13 cellular contexts compared by ENCODE assay signal in genomic region chr11:130945945-130946344, GRCh38. TPM values are rescaled to one million over a fixed set of nuclear protein-coding genes. Genes with fewer than 3 reads are reported as not detected.
DNase-seq lines count a peak whose midpoint lies in the region; ATAC-seq and TF ChIP-seq lines count a peak whose summit lies in the region.
"Had no signal": no experiment of that assay in that cellular context is flagged by ENCODE, and none has a peak within 500 bp of the region (broad histone marks: within the 10 kb centered on the region; RNA-seq: fewer than 3 reads in every experiment).

No MANE protein-coding gene starts in this region.

- H3K4me3 ChIP-seq in right lobe of liver = no peak overlapping the region
- H3K4me3 ChIP-seq: stomach had no signal

- 46% methylated on average over 7 of the region's 7 CpGs for WGBS in right lobe of liver (ENCODE audit: insufficient coverage, low coverage, low lambda C conversion rate, missing lambda C conversion rate)

- ATAC-seq in HG03469 (IDR thresholded peaks at IDR 0.05; ENCODE audit: unreplicated experiment) (no peak), right lobe of liver (no peak)

- H3K4me1 Mint-ChIP-seq in T-helper 2 cell treated with Interferon-gamma antibody and Interleukin-4, amounts not matched to agents 5 μg/mL and 100 μg/mL, for 36 hours (ENCODE audit: low read depth) = peaks cover 8% of the 10 kb centered on the region
- H3K4me1 Mint-ChIP-seq: memory B cell had no signal

- no peaks in the 10 kb centered on the region for H3K4me1 ChIP-seq in right lobe of liver
- H3K4me1 ChIP-seq: stomach had no signal

- H3K27me3 Mint-ChIP-seq in T-helper 2 cell treated with Interferon-gamma antibody and Interleukin-4, amounts not matched to agents 5 μg/mL and 100 μg/mL, for 36 hours (ENCODE audit: low read depth) = peaks cover 3% of the 10 kb centered on the region
- H3K27me3 Mint-ChIP-seq: CD4-positive, CD25-positive, alpha-beta regulatory T cell had no signal

- no peak overlapping the region for H3K27ac Mint-ChIP-seq in T-helper 2 cell treated with Interferon-gamma antibody and Interleukin-4, amounts not matched to agents 5 μg/mL and 100 μg/mL, for 36 hours
- H3K27ac Mint-ChIP-seq: CD4-positive, CD25-positive, alpha-beta regulatory T cell; memory B cell had no signal

- H3K27ac ChIP-seq in right lobe of liver = no peak overlapping the region
- H3K27ac ChIP-seq: stomach had no signal

- no peak for TF ChIP-seq POLR2A in right lobe of liver (IDR thresholded peaks at IDR 0.05)

- H3K4me3 Mint-ChIP-seq in T-helper 2 cell treated with Interferon-gamma antibody and Interleukin-4, amounts not matched to agents 5 μg/mL and 100 μg/mL, for 36 hours = no peak overlapping the region
- H3K4me3 Mint-ChIP-seq: CD4-positive, CD25-positive, alpha-beta regulatory T cell; memory B cell had no signal

- no peaks in the 10 kb centered on the region for H3K9me3 ChIP-seq in right lobe of liver
- H3K9me3 ChIP-seq: stomach had no signal

- intact Hi-C loops in right lobe of liver (cut with DNase I) = no loop called here

- H3K27me3 ChIP-seq in right lobe of liver = no peaks in the 10 kb centered on the region
- H3K27me3 ChIP-seq: stomach had no signal

- H3K36me3 Mint-ChIP-seq in T-helper 2 cell treated with Interferon-gamma antibody and Interleukin-4, amounts not matched to agents 5 μg/mL and 100 μg/mL, for 36 hours (ENCODE audit: low read depth) = no peaks in the 10 kb centered on the region
- H3K36me3 Mint-ChIP-seq: CD4-positive, CD25-positive, alpha-beta regulatory T cell; memory B cell had no signal

- TF ChIP-seq CTCF in AG09319 (IDR thresholded peaks at IDR 0.05; ENCODE audit: low read depth, low read length) = no peak
- TF ChIP-seq CTCF in right lobe of liver (IDR thresholded peaks at IDR 0.05) = no peak

- no peaks in the 10 kb centered on the region for H3K9me3 Mint-ChIP-seq in T-helper 2 cell treated with Interferon-gamma antibody and Interleukin-4, amounts not matched to agents 5 μg/mL and 100 μg/mL, for 36 hours

- peak; percentile 52 for DNase-seq in AG09319 (ENCODE audit: extremely low read depth, low read depth)
- DNase-seq in SW480 (ENCODE audit: low spot score) = peak; percentile 28
- DNase-seq in fibroblast of the conjunctiva (ENCODE audit: low read depth) = peak; percentile 37
- peak; percentile 64 for DNase-seq in non-pigmented ciliary epithelial cell (ENCODE audit: low read depth)
- DNase-seq in stimulated activated CD4-positive, alpha-beta T cell treated with anti-CD3 and anti-CD28 coated beads, Interleukin-4, amount 100 ng/mL, for 24 hours = no peak
- DNase-seq in T-helper 2 cell treated with Interferon-gamma antibody and Interleukin-4, amounts not matched to agents 5 μg/mL and 100 μg/mL, for 36 hours (ENCODE audit: low spot score) = no peak
- no peak for DNase-seq in right lobe of liver
- DNase-seq: activated effector memory CD4-positive, alpha-beta T cell treated with anti-CD3 and anti-CD28 coated beads, Interleukin-2, amount 50 U/mL, for 16 hours; CD4-positive, CD25-positive, alpha-beta regulatory T cell; NCI-H1092; stomach had no signal

- H3K36me3 ChIP-seq in right lobe of liver = no peaks in the 10 kb centered on the region
- H3K36me3 ChIP-seq: stomach had no signal

RNA-seq across cellular contexts. Expression of gene SNX19, which starts 29.7 kb away (rescaled TPM):
- 10 to 100 TPM; 23.3 to 74.4 (median 32.7) TPM for total RNA-seq in right lobe of liver

Comparison
In these comparisons a context has a peak if more than half of its experiments do, and no peak if none do; other contexts are left out.
1. DNase-seq: peak in AG09319 (single experiment), SW480 (single experiment), fibroblast of the conjunctiva (single experiment) and non-pigmented ciliary epithelial cell (single experiment); none in stimulated activated CD4-positive, alpha-beta T cell treated with anti-CD3 and anti-CD28 coated beads, Interleukin-4, amount 100 ng/mL, for 24 hours (single experiment), T-helper 2 cell treated with Interferon-gamma antibody and Interleukin-4, amounts not matched to agents 5 μg/mL and 100 μg/mL, for 36 hours (single experiment) and right lobe of liver (0 of 3).